In the genomic region with DNA sequence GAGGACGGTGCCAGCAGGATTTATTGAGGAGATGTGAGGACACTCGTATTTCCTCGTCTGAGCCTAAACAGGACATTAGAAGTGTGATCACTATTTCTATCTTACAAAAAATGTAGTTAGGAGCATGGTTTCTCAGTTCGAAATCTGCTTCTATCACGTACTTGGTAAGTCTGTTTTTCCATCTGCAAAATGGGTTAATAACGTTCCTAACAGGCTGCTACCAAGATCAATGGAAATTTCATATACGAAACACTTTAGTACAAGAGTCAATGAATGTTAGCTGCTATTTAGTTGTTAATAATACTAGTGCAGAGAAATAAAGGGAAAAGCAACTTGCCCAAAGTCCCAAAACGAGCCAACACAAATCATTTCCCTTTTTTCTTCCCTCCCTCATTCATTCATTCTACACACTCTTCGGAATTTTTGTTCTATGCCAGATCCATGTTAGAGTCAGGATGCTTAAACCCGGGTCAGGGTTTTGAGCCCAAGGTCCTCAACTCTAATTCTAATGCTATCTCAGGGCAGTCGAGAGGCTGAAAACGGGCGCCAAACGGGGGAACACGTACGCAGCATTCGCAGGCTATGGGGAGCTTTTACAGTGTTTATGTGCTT, we compare ENCODE assay signal across 2 cellular contexts.
TF ChIP-seq lines count a peak whose summit lies in the region.

No MANE protein-coding gene starts in this region.

TF ChIP-seq in GM12878, 131 proteins besides CTCF, POLR2A, EP300 and RAD21:
- TF ChIP-seq NR2F1 (conservative IDR thresholded peaks at IDR 0.05) (no peak), SPI1 (IDR thresholded peaks at IDR 0.05; ENCODE audit: borderline replicate concordance, insufficient read depth, low read depth, low read length) (no peak), FOXK2 (IDR thresholded peaks at IDR 0.05) (no peak), ZNF24 (IDR thresholded peaks at IDR 0.05) (no peak), TBL1XR1 (IDR thresholded peaks at IDR 0.05; ENCODE audit: low read depth, low read length) (no peak)

TF ChIP-seq in liver, 16 proteins besides CTCF, POLR2A, EP300 and RAD21:
- TF ChIP-seq, protein P1, sequence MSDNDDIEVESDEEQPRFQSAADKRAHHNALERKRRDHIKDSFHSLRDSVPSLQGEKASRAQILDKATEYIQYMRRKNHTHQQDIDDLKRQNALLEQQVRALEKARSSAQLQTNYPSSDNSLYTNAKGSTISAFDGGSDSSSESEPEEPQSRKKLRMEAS (IDR thresholded peaks at IDR 0.05) = no peak
